In the genomic region with DNA sequence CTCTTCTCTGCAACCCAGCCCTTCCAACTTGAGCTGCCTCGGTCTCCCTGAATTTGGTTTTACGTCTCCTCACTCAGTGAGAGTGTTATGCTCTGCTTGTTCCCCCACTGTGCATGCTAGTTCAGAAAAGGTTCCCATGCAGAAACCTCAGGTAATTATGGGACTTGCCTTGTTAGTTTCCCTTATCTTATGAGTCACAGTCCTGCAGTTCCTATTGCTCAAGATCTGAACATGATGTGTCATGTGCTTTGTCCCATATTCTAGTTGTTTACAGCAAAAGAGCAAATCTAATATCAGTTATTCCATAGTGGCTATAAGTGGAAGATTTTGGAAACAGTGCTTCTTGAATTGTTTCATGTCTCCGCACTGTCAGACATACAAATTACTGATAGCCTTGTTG, we compare ENCODE assay signal across 9 cellular contexts.
DNase-seq lines count a peak whose midpoint lies in the region; ATAC-seq, FAIRE-seq and TF ChIP-seq lines count a peak whose summit lies in the region.
"Had no signal": no experiment of that assay in that cellular context is flagged by ENCODE, and none has a peak within 500 bp of the region (broad histone marks: within the 10 kb centered on the region; RNA-seq: fewer than 3 reads in every experiment).

No MANE protein-coding gene starts in this region.

- H3K27ac ChIP-seq in astrocyte (ENCODE audit: low read depth, low read length), result no peak overlapping the region
- no peak overlapping the region for H3K27ac ChIP-seq in WERI-Rb-1

- peak overlapping the region; percentile 11 to 64 for H3K27ac Mint-ChIP-seq in natural killer cell treated with Interleukin-12 subunit alpha and Interleukin-12 subunit beta and Interleukin-15 and Interleukin-18, amount 100 ng/mL, for 72 hours
- no peak overlapping the region for H3K27ac Mint-ChIP-seq in natural killer cell
- no peak overlapping the region for H3K27ac Mint-ChIP-seq in astrocyte (ENCODE audit: unreplicated experiment)
- H3K27ac Mint-ChIP-seq: CD4-positive, alpha-beta memory T cell had no signal

- H3K9me3 ChIP-seq in astrocyte (ENCODE audit: insufficient read depth, low read depth, low read length) (no peaks in the 10 kb centered on the region), WERI-Rb-1 (ENCODE audit: severe bottlenecking) (no peaks in the 10 kb centered on the region)

- H3K79me2 ChIP-seq in astrocyte (ENCODE audit: insufficient read depth, low read length), result no peaks in the 10 kb centered on the region

- H3K9me3 Mint-ChIP-seq in natural killer cell treated with Interleukin-12 subunit alpha and Interleukin-12 subunit beta and Interleukin-15 and Interleukin-18, amount 100 ng/mL, for 72 hours, result no peaks in the 10 kb centered on the region
- no peaks in the 10 kb centered on the region for H3K9me3 Mint-ChIP-seq in natural killer cell
- no peaks in the 10 kb centered on the region for H3K9me3 Mint-ChIP-seq in astrocyte (ENCODE audit: unreplicated experiment)
- H3K9me3 Mint-ChIP-seq: CD4-positive, alpha-beta memory T cell had no signal

- peak; percentile 83 for FAIRE-seq in astrocyte (lab: Jason Lieb, UNC)
- no peak for FAIRE-seq in urothelium cell line (lab: Jason Lieb, UNC)

- H3K36me3 ChIP-seq in astrocyte (ENCODE audit: insufficient read depth, low read length), result no peaks in the 10 kb centered on the region
- H3K36me3 ChIP-seq in WERI-Rb-1, result no peaks in the 10 kb centered on the region

- peaks cover 4% of the 10 kb centered on the region for H3K4me1 ChIP-seq in astrocyte (ENCODE audit: insufficient read depth, low read length)

- H3K9ac ChIP-seq in astrocyte (ENCODE audit: low read length), result no peak overlapping the region

- peaks cover 11 to 13% of the 10 kb centered on the region in 2 donors for H3K4me1 Mint-ChIP-seq in natural killer cell treated with Interleukin-12 subunit alpha and Interleukin-12 subunit beta and Interleukin-15 and Interleukin-18, amount 100 ng/mL, for 72 hours (ENCODE audit: low read depth in 2 of 2)
- peaks cover 0 to 4% of the 10 kb centered on the region in 2 donors for H3K4me1 Mint-ChIP-seq in natural killer cell
- H3K4me1 Mint-ChIP-seq in astrocyte (ENCODE audit: low read depth, unreplicated experiment), result peaks cover 15% of the 10 kb centered on the region
- H3K4me1 Mint-ChIP-seq: CD4-positive, alpha-beta memory T cell had no signal

- peaks cover 6% of the 10 kb centered on the region for H3K36me3 Mint-ChIP-seq in natural killer cell treated with Interleukin-12 subunit alpha and Interleukin-12 subunit beta and Interleukin-15 and Interleukin-18, amount 100 ng/mL, for 72 hours
- H3K36me3 Mint-ChIP-seq in natural killer cell, result no peaks in the 10 kb centered on the region
- H3K36me3 Mint-ChIP-seq in astrocyte (ENCODE audit: low read depth, unreplicated experiment), result no peaks in the 10 kb centered on the region
- H3K36me3 Mint-ChIP-seq: CD4-positive, alpha-beta memory T cell had no signal

- H3K4me3 Mint-ChIP-seq in natural killer cell treated with Interleukin-12 subunit alpha and Interleukin-12 subunit beta and Interleukin-15 and Interleukin-18, amount 100 ng/mL, for 72 hours, result peak overlapping the region; percentile 5
- H3K4me3 Mint-ChIP-seq in natural killer cell (no peak overlapping the region), astrocyte (ENCODE audit: unreplicated experiment) (no peak overlapping the region)
- H3K4me3 Mint-ChIP-seq: CD4-positive, alpha-beta memory T cell had no signal

- intact Hi-C loops in natural killer cell (cut with micrococcal nuclease), result no loop called here

- no peak for TF ChIP-seq CTCF in natural killer cell (IDR thresholded peaks at IDR 0.05)
- no peak for TF ChIP-seq CTCF in astrocyte (IDR thresholded peaks at IDR 0.05; ENCODE audit: insufficient read depth, low read depth, low read length)
- TF ChIP-seq CTCF in WERI-Rb-1 (IDR thresholded peaks at IDR 0.05; ENCODE audit: low read depth, low read length), result no peak

- H2AFZ ChIP-seq in astrocyte (ENCODE audit: low read depth, low read length), result no peak overlapping the region

- no peak overlapping the region for H3K4me3 ChIP-seq in astrocyte (ENCODE audit: insufficient read depth, low read depth, low read length)
- no peak overlapping the region for H3K4me3 ChIP-seq in WERI-Rb-1 (ENCODE audit: low read depth, low read length)

- no peaks in the 10 kb centered on the region for H4K20me1 ChIP-seq in astrocyte (ENCODE audit: insufficient read depth, low read length)

- H3K27me3 Mint-ChIP-seq in natural killer cell treated with Interleukin-12 subunit alpha and Interleukin-12 subunit beta and Interleukin-15 and Interleukin-18, amount 100 ng/mL, for 72 hours, result peaks cover 6 to 8% of the 10 kb centered on the region in 2 donors
- peaks cover 5 to 21% of the 10 kb centered on the region in 2 donors for H3K27me3 Mint-ChIP-seq in natural killer cell (ENCODE audit: low read depth in 2 of 2)
- H3K27me3 Mint-ChIP-seq in astrocyte (ENCODE audit: low read depth, unreplicated experiment), result no peaks in the 10 kb centered on the region

- no peak overlapping the region for H3K4me2 ChIP-seq in astrocyte (ENCODE audit: low read length)

- DNase-seq in natural killer cell treated with Interleukin-12 subunit alpha and Interleukin-12 subunit beta and Interleukin-15 and Interleukin-18, amount 100 ng/mL, for 72 hours (ENCODE audit: low spot score), result no peak
- DNase-seq in natural killer cell (no peak), astrocyte (ENCODE audit: low read depth) (peak; percentile 68), urothelium cell line (ENCODE audit: low spot score) (peak; percentile 17), WERI-Rb-1 (no peak), HuH-7.5 (ENCODE audit: low spot score) (no peak)
- no peak for DNase-seq in effector CD4-positive, alpha-beta T cell

- H3K27me3 ChIP-seq in astrocyte (ENCODE audit: insufficient read depth, low read length) (no peaks in the 10 kb centered on the region), WERI-Rb-1 (ENCODE audit: insufficient read depth, low read depth, severe bottlenecking) (no peaks in the 10 kb centered on the region)

- peak; percentile 81 to 94 for ATAC-seq in natural killer cell treated with Interleukin-12 subunit alpha and Interleukin-12 subunit beta and Interleukin-15 and Interleukin-18, amount 100 ng/mL, for 72 hours
- ATAC-seq in natural killer cell (no peak), HG03108 (IDR thresholded peaks at IDR 0.05; ENCODE audit: unreplicated experiment) (peak; percentile 70)

Comparison
In these comparisons a context has a peak if more than half of its experiments do, and no peak if none do; other contexts are left out.
1. ATAC-seq: peak in natural killer cell treated with Interleukin-12 subunit alpha and Interleukin-12 subunit beta and Interleukin-15 and Interleukin-18, amount 100 ng/mL, for 72 hours (2 of 2) and HG03108 (single experiment); none in natural killer cell (0 of 3).
2. H3K27ac Mint-ChIP-seq: peak in natural killer cell treated with Interleukin-12 subunit alpha and Interleukin-12 subunit beta and Interleukin-15 and Interleukin-18, amount 100 ng/mL, for 72 hours (2 of 2); none in natural killer cell (0 of 2) and astrocyte (single experiment).
3. DNase-seq: peak in astrocyte (single experiment) and urothelium cell line (single experiment); none in natural killer cell treated with Interleukin-12 subunit alpha and Interleukin-12 subunit beta and Interleukin-15 and Interleukin-18, amount 100 ng/mL, for 72 hours (single experiment), natural killer cell (single experiment), effector CD4-positive, alpha-beta T cell (single experiment), WERI-Rb-1 (single experiment) and HuH-7.5 (single experiment).